Comparison of ENCODE assay signal across 9 cellular contexts in genomic region chr9:106916491-106917235, GRCh38. TPM values are rescaled to one million over a fixed set of nuclear protein-coding genes. Genes with fewer than 3 reads are reported as not detected.
A peak's percentile ranks its signal among the peaks of the same experiment; 100 is the strongest.
DNase-seq lines count a peak whose midpoint lies in the region; ATAC-seq, FAIRE-seq and TF ChIP-seq lines count a peak whose summit lies in the region.
"Had no signal": no experiment of that assay in that cellular context is flagged by ENCODE, and none has a peak within 500 bp of the region (broad histone marks: within the 10 kb centered on the region; RNA-seq: fewer than 3 reads in every experiment).

No MANE protein-coding gene starts in this region.

- peaks cover 9% of the 10 kb centered on the region for H3K4me1 Mint-ChIP-seq in CD8-positive, alpha-beta T cell (ENCODE audit: low read depth)
- H3K4me1 Mint-ChIP-seq: memory B cell had no signal

- H3K9me3 Mint-ChIP-seq in CD8-positive, alpha-beta T cell, result no peaks in the 10 kb centered on the region
- H3K9me3 Mint-ChIP-seq: stimulated activated naive CD8-positive, alpha-beta T cell treated with anti-CD3 and anti-CD28 coated beads, Interleukin-15, Interleukin-2, amounts not matched to agents 100 ng/mL and 50 ng/mL, for 24 hours had no signal

- POLR2A ChIA-PET in CD8-positive, alpha-beta T cell (lab: Charles Lee), result no interaction called here

- FAIRE-seq in HTR-8/SVneo (lab: Jason Lieb, UNC) (peak; percentile 70), keratinocyte (lab: Jason Lieb, UNC) (peak; percentile 91)

- H2AFZ ChIP-seq in keratinocyte (ENCODE audit: control insufficient read depth, low read length), result peak overlapping the region; percentile 55

- no peak overlapping the region for H3K27ac Mint-ChIP-seq in CD8-positive, alpha-beta T cell
- H3K27ac Mint-ChIP-seq: memory B cell; stimulated activated naive CD8-positive, alpha-beta T cell treated with anti-CD3 and anti-CD28 coated beads, Interleukin-15, Interleukin-2, amounts not matched to agents 100 ng/mL and 50 ng/mL, for 24 hours had no signal

- H3K9me1 ChIP-seq in keratinocyte (ENCODE audit: control insufficient read depth, extremely low read depth, insufficient read depth, low read length), result peaks cover 2% of the 10 kb centered on the region

- H4K20me1 ChIP-seq in keratinocyte (ENCODE audit: control insufficient read depth, extremely low read depth, insufficient read depth, low read length), result no peaks in the 10 kb centered on the region

- H3K9ac ChIP-seq in keratinocyte (ENCODE audit: control insufficient read depth, extremely low read depth, insufficient read depth, low read length), result no peak overlapping the region

- no peaks in the 10 kb centered on the region for H3K27me3 Mint-ChIP-seq in CD8-positive, alpha-beta T cell (ENCODE audit: low read depth)
- H3K27me3 Mint-ChIP-seq: stimulated activated naive CD8-positive, alpha-beta T cell treated with anti-CD3 and anti-CD28 coated beads, Interleukin-15, Interleukin-2, amounts not matched to agents 100 ng/mL and 50 ng/mL, for 24 hours had no signal

- H3K36me3 ChIP-seq in keratinocyte (ENCODE audit: control insufficient read depth in 2 of 2, extremely low read depth in 1 of 2, insufficient read depth in 2 of 2, low read length in 2 of 2) (peaks cover 0 to 3% of the 10 kb centered on the region in 2 experiments), thymus (ENCODE audit: control insufficient read depth, insufficient read depth) (no peaks in the 10 kb centered on the region)
- H3K36me3 ChIP-seq in CD8-positive, alpha-beta T cell (ENCODE audit: insufficient read depth, low read length), result no peaks in the 10 kb centered on the region

- 80% methylated on average over 8 of the region's 8 CpGs for WGBS in thymus

- dilution Hi-C loops in keratinocyte (cut with MboI; ENCODE audit: extremely low pct_ligation_motif_present, low sequenced_read_pairs), result no loop called here

- peaks cover 25% of the 10 kb centered on the region for H3K79me2 ChIP-seq in keratinocyte (ENCODE audit: control insufficient read depth, insufficient read depth, low read length)

- H3K4me1 ChIP-seq in keratinocyte (ENCODE audit: control insufficient read depth, extremely low read depth, insufficient read depth, low read length) (peaks cover 56% of the 10 kb centered on the region), thymus (ENCODE audit: control insufficient read depth, insufficient read depth, low read length) (peaks cover 11% of the 10 kb centered on the region)
- H3K4me1 ChIP-seq in CD8-positive, alpha-beta T cell (ENCODE audit: insufficient read depth, low read length), result no peaks in the 10 kb centered on the region

- intact Hi-C loops in CD8-positive, alpha-beta T cell (cut with DNase I, micrococcal nuclease), result no loop called here

- no peak for TF ChIP-seq CTCF in keratinocyte (optimal IDR thresholded peaks at IDR 0.05 in 1 of 3, IDR thresholded peaks at IDR 0.05 in 1 of 3, conservative IDR thresholded peaks at IDR 0.05 in 1 of 3; ENCODE audit: extremely low read depth in 1 of 3, insufficient read depth in 2 of 3, low read length in 3 of 3)
- no peak for TF ChIP-seq CTCF in CD8-positive, alpha-beta T cell (IDR thresholded peaks at IDR 0.05)

- H3K4me2 ChIP-seq in keratinocyte (ENCODE audit: control insufficient read depth, extremely low read depth, insufficient read depth, low read depth, low read length), result peak overlapping the region; percentile 76

- H3K27me3 ChIP-seq in keratinocyte (ENCODE audit: control insufficient read depth, extremely low read depth, insufficient read depth, low read length) (no peaks in the 10 kb centered on the region), thymus (ENCODE audit: control insufficient read depth, insufficient read depth) (no peaks in the 10 kb centered on the region)
- no peaks in the 10 kb centered on the region for H3K27me3 ChIP-seq in CD8-positive, alpha-beta T cell (ENCODE audit: insufficient read depth, low read length)

- CTCF ChIA-PET in CD8-positive, alpha-beta T cell (lab: Charles Lee), result interaction anchor here (0.6 to 1.2 kb wide), 2 partner anchors 9 to 234 kb away, joined by 3 read pairs; no protein-coding TSS in a partner anchor

- no peak overlapping the region for H3K4me3 Mint-ChIP-seq in CD8-positive, alpha-beta T cell
- H3K4me3 Mint-ChIP-seq: memory B cell; stimulated activated naive CD8-positive, alpha-beta T cell treated with anti-CD3 and anti-CD28 coated beads, Interleukin-15, Interleukin-2, amounts not matched to agents 100 ng/mL and 50 ng/mL, for 24 hours had no signal

- peak; percentile 69 for DNase-seq in HTR-8/SVneo (ENCODE audit: insufficient read length, low spot score)
- peak; percentile 88 for DNase-seq in astrocyte of the hippocampus (ENCODE audit: low read depth, low spot score)
- DNase-seq in keratinocyte (ENCODE audit: low read depth, low spot score), result peak; percentile 83
- DNase-seq in medulla oblongata (ENCODE audit: extremely low spot score), result no peak
- no peak for DNase-seq in CD8-positive, alpha-beta T cell
- no peak for DNase-seq in retina

- no peak for ATAC-seq in CD8-positive, alpha-beta T cell

- no peaks in the 10 kb centered on the region for H3K36me3 Mint-ChIP-seq in CD8-positive, alpha-beta T cell
- H3K36me3 Mint-ChIP-seq: memory B cell had no signal

- H3K27ac ChIP-seq in keratinocyte (ENCODE audit: control insufficient read depth, insufficient read depth, low read length) (peak overlapping the region; percentile 63), thymus (ENCODE audit: low read depth) (peak overlapping the region; percentile 31)
- H3K27ac ChIP-seq in CD8-positive, alpha-beta T cell (ENCODE audit: low read depth, low read length), result no peak overlapping the region

- H3K9me3 ChIP-seq in keratinocyte (ENCODE audit: control insufficient read depth, low read depth, low read length), result no peaks in the 10 kb centered on the region
- H3K9me3 ChIP-seq in thymus (ENCODE audit: control insufficient read depth), result no peaks in the 10 kb centered on the region
- H3K9me3 ChIP-seq in CD8-positive, alpha-beta T cell (ENCODE audit: low read length), result no peaks in the 10 kb centered on the region

- H3K4me3 ChIP-seq in keratinocyte (ENCODE audit: control insufficient read depth in 2 of 3, extremely low read depth in 1 of 3, insufficient read depth in 2 of 3, low read depth in 1 of 3, low read length in 3 of 3) (peak overlapping the region in 2 of 3 experiments; percentile 11 to 33), thymus (ENCODE audit: low read length) (no peak overlapping the region)
- H3K4me3 ChIP-seq in CD8-positive, alpha-beta T cell (ENCODE audit: low read depth, low read length), result no peak overlapping the region

RNA-seq across cellular contexts. Expression of gene ZNF462, which starts 53.7 kb away (rescaled TPM):
- polyA plus RNA-seq in keratinocyte, result 6.9 to 9.5 TPM (median 7.8 TPM) in 3 replicates
- 7.5 TPM for polyA plus RNA-seq in keratinocyte (2011; ENCODE audit: low read depth)
- 7.5 and 7.9 TPM in 2 replicates for polyA plus RNA-seq in keratinocyte (2011; cell fraction: cytosol; rRNA removed)
- polyA plus RNA-seq in keratinocyte (2011; cell fraction: nucleus; rRNA removed), result 31.0 and 35.9 TPM in 2 replicates
- 3.9 and 10.5 TPM in 2 replicates for polyA plus RNA-seq in keratinocyte (2012; ENCODE audit: low replicate concordance)
- polyA minus RNA-seq in keratinocyte, result 28.3 to 79.5 TPM (median 44.0 TPM) in 3 replicates
- polyA minus RNA-seq in keratinocyte (2011; cell fraction: cytosol; rRNA and poly(A)+ RNA removed), result 18.6 TPM
- polyA minus RNA-seq in keratinocyte (2011; cell fraction: nucleus; rRNA and poly(A)+ RNA removed), result 49.9 and 97.1 TPM in 2 replicates
- polyA plus RNA-seq in thymus, result 2.0 TPM
- total RNA-seq in CD8-positive, alpha-beta T cell, result not detected

Comparison
In these comparisons a context has a peak if more than half of its experiments do, and no peak if none do; other contexts are left out.
1. DNase-seq: peak in HTR-8/SVneo (single experiment), astrocyte of the hippocampus (single experiment) and keratinocyte (single experiment); none in medulla oblongata (single experiment), CD8-positive, alpha-beta T cell (0 of 7) and retina (single experiment).
2. H3K4me3 ChIP-seq: peak in keratinocyte (2 of 3); none in thymus (single experiment) and CD8-positive, alpha-beta T cell (single experiment).